2 cellular contexts compared by ENCODE assay signal in the genomic region with DNA sequence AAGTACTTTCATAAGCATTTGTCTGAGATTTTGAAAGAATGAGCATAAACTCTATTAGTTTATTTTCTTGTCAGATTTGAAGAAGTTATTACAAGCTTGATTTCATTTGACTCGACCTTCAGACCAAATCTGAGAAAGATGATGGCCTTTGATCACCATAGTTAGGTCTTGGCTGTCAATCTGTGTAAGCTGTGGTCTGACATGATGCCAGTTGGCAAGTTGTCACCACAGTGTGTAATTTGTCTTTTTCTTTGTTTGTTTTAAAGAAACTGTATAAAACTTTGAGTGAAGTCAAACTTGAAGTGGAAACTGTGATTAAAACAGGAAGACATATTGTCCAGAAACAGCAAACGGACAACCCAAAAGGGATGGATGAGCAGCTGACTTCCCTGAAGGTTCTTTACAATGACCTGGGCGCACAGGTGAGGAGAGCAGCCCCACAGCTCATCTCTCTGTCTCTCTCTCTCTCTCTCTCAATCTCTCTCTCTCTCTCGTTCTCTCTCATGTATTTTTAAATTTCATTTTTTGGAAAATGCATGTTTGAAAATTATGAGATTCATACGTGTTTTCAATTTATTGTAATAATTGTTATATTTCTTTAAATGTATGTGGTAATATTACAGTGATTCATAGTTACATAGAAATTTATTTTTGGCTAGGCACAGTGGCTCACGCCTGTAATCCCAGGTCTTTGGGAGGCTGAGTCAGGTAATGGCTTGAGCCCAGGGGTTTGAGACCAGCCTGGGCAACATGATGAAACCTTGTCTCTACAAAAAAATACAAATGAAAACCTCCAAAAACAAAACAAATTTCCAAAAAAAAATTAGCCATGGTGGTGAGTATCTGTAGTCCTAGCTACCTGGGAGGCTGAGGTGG.
A peak's percentile ranks its signal among the peaks of the same experiment; 100 is the strongest.
TF ChIP-seq lines count a peak whose summit lies in the region.

No MANE protein-coding gene starts in this region.

TF ChIP-seq in liver, 16 proteins besides CTCF, POLR2A, EP300 and RAD21:
- TF ChIP-seq YY1 (IDR thresholded peaks at IDR 0.05), result peak; percentile 57
- TF ChIP-seq FOXA2 (IDR thresholded peaks at IDR 0.05), result no peak
- peak in 1 of 2 donors; percentile 20 for TF ChIP-seq RXRA (IDR thresholded peaks at IDR 0.05)
- TF ChIP-seq HNF4A (conservative IDR thresholded peaks at IDR 0.05), result peak; percentile 65

TF ChIP-seq in HepG2, 621 proteins besides CTCF, POLR2A, EP300 and RAD21:
- TF ChIP-seq, protein P1, sequence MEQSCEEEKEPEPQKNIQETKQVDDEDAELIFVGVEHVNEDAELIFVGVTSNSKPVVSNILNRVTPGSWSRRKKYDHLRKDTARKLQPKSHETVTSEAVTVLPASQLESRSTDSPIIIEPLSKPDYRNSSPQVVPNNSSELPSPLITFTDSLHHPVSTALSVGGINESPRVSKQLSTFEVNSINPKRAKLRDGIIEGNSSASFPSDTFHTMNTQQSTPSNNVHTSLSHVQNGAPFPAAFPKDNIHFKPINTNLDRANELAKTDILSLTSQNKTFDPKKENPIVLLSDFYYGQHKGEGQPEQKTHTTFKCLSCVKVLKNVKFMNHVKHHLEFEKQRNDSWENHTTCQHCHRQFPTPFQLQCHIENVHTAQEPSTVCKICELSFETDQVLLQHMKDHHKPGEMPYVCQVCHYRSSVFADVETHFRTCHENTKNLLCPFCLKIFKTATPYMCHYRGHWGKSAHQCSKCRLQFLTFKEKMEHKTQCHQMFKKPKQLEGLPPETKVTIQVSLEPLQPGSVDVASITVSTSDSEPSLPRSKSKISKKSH (CRISPR knock-in tag; IDR thresholded peaks at IDR 0.05; ENCODE audit: borderline replicate concordance), result no peak
- TF ChIP-seq HOXD1 (CRISPR knock-in tag; IDR thresholded peaks at IDR 0.05) (no peak), ZNF138 (CRISPR knock-in tag; IDR thresholded peaks at IDR 0.05; ENCODE audit: low read depth) (no peak), TCF12 (IDR thresholded peaks at IDR 0.05) (no peak), TCF12 (CRISPR knock-in tag; IDR thresholded peaks at IDR 0.05) (no peak), ONECUT2 (CRISPR knock-in tag; IDR thresholded peaks at IDR 0.05) (no peak), HCFC1 (IDR thresholded peaks at IDR 0.05; ENCODE audit: low read depth, low read length) (no peak), HOXA9 (CRISPR knock-in tag; IDR thresholded peaks at IDR 0.05; ENCODE audit: borderline replicate concordance) (no peak), HNRNPL (IDR thresholded peaks at IDR 0.05; ENCODE audit: low read depth, low read length) (no peak), KLF15 (CRISPR knock-in tag; IDR thresholded peaks at IDR 0.05; ENCODE audit: borderline replicate concordance) (no peak)
TF ChIP-seq in HepG2: peak in this region for 0.
